In the genomic region with DNA sequence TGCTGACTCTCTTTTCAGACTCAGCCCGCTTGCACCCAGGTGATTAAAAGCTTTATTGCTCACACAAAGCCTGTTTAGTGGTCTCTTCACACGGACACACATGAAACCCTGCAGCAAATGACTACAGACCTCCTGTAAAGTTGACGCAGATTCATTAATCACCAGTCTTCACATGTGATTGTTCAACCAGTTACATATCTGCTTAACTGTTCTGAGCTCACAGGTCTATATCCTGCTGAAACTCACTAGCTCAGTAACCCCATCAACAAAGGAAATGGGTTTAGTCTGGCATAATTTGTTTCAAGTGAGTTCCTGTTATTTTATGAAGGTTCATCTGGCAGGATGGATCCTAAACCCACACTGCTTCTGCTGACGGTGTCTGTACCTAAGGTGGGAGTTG, we compare ENCODE assay signal across 17 cellular contexts.
DNase-seq lines count a peak whose midpoint lies in the region; ATAC-seq and TF ChIP-seq lines count a peak whose summit lies in the region.
"Had no signal": no experiment of that assay in that cellular context is flagged by ENCODE, and none has a peak within 500 bp of the region (broad histone marks: within the 10 kb centered on the region; RNA-seq: fewer than 3 reads in every experiment).

No MANE protein-coding gene starts in this region.

- no TSS peak for BruUV-seq in PC-9 (replicated peaks; lab: Mats Ljungman, UMichigan)

- H3K79me2 ChIP-seq in PC-9 (ENCODE audit: low read depth), result no peaks in the 10 kb centered on the region

- H3K27ac ChIP-seq in PC-9, result peak overlapping the region; percentile 91
- H3K27ac ChIP-seq: C4-2B had no signal

- ATAC-seq in esophagus mucosa, result peak; percentile 29
- ATAC-seq in stimulated activated effector memory CD8-positive, alpha-beta T cell treated with anti-CD3 and anti-CD28 coated beads, Interleukin-12 subunit alpha, Interleukin-12 subunit beta, amount 100 ng/mL, for 72 hours, result no peak
- ATAC-seq in T-helper 17 cell, result no peak
- ATAC-seq: GM12878, HCT116 had no signal

- no peak overlapping the region for H3K4me3 ChIP-seq in PC-9
- H3K4me3 ChIP-seq: GM12878 had no signal

- no peaks in the 10 kb centered on the region for H3K9me3 Mint-ChIP-seq in activated naive CD4-positive, alpha-beta T cell treated with anti-CD3 and anti-CD28 coated beads for 36 hours
- no peaks in the 10 kb centered on the region for H3K9me3 Mint-ChIP-seq in activated naive CD4-positive, alpha-beta T cell treated with anti-CD3 and anti-CD28 coated beads, Interleukin-2, amount 10 ng/mL, durations not matched to agents 7 days and 5 days
- no peaks in the 10 kb centered on the region for H3K9me3 Mint-ChIP-seq in stimulated activated effector memory CD8-positive, alpha-beta T cell treated with anti-CD3 and anti-CD28 coated beads, Interleukin-12 subunit alpha, Interleukin-12 subunit beta, amount 100 ng/mL, for 72 hours

- no peaks in the 10 kb centered on the region for H4K20me1 ChIP-seq in PC-9 (ENCODE audit: insufficient read depth)

- no peaks in the 10 kb centered on the region for H3K36me3 ChIP-seq in PC-9 (ENCODE audit: low read depth)

- intact Hi-C loops in activated naive CD4-positive, alpha-beta T cell treated with anti-CD3 and anti-CD28 coated beads for 36 hours (cut with micrococcal nuclease), result no loop called here
- intact Hi-C loops in PC-9 (cut with micrococcal nuclease; ENCODE audit: unreplicated experiment), result no loop called here

- H3K9me3 ChIP-seq in PC-9 (ENCODE audit: insufficient read depth, low read depth) (peaks cover 6% of the 10 kb centered on the region; the same call in 1 of the 2 replicates), T-helper 17 cell (ENCODE audit: control insufficient read depth, low read length, poor library complexity, severe bottlenecking) (no peaks in the 10 kb centered on the region)

- H3K4me1 ChIP-seq in PC-9 (replicated peaks; ENCODE audit: insufficient read depth), result peaks cover 68% of the 10 kb centered on the region

- TF ChIP-seq CTCF in PC-9 (conservative IDR thresholded peaks at IDR 0.05), result no peak

- H2AFZ ChIP-seq in PC-9, result peak overlapping the region; percentile 20; the same call in 1 of the 2 replicates

- no peaks in the 10 kb centered on the region for H3K36me3 Mint-ChIP-seq in activated naive CD4-positive, alpha-beta T cell treated with anti-CD3 and anti-CD28 coated beads for 36 hours (ENCODE audit: low read depth)
- no peaks in the 10 kb centered on the region for H3K36me3 Mint-ChIP-seq in activated naive CD4-positive, alpha-beta T cell treated with anti-CD3 and anti-CD28 coated beads, Interleukin-2, amount 10 ng/mL, durations not matched to agents 7 days and 5 days
- no peaks in the 10 kb centered on the region for H3K36me3 Mint-ChIP-seq in stimulated activated effector memory CD8-positive, alpha-beta T cell treated with anti-CD3 and anti-CD28 coated beads, Interleukin-12 subunit alpha, Interleukin-12 subunit beta, amount 100 ng/mL, for 72 hours
- peaks cover 7% of the 10 kb centered on the region for H3K36me3 Mint-ChIP-seq in T-helper 17 cell (ENCODE audit: low read depth)

- peaks cover 29% of the 10 kb centered on the region for H3F3A ChIP-seq in PC-9 (ENCODE audit: insufficient read depth, low read depth)

- H3K9me2 ChIP-seq in PC-9 (ENCODE audit: insufficient read depth), result no peaks in the 10 kb centered on the region

- no peaks in the 10 kb centered on the region for H3K27me3 Mint-ChIP-seq in activated naive CD4-positive, alpha-beta T cell treated with anti-CD3 and anti-CD28 coated beads for 36 hours (ENCODE audit: low read depth)
- H3K27me3 Mint-ChIP-seq in activated naive CD4-positive, alpha-beta T cell treated with anti-CD3 and anti-CD28 coated beads, Interleukin-2, amount 10 ng/mL, durations not matched to agents 7 days and 5 days, result peaks cover 9% of the 10 kb centered on the region
- H3K27me3 Mint-ChIP-seq in T-helper 17 cell, result peaks cover 56% of the 10 kb centered on the region

- peak overlapping the region; percentile 51 for H3K4me2 ChIP-seq in PC-9

- no peaks in the 10 kb centered on the region for H3K27me3 ChIP-seq in PC-9 (ENCODE audit: insufficient read depth, low read depth)

- POLR2A ChIA-PET in PC-9 (lab: Charles Lee; ENCODE audit: unreplicated experiment), result interaction anchor here (0.7 kb wide), 1 partner anchor 118 kb away, joined by 4 read pairs; no protein-coding TSS in a partner anchor

- no peak overlapping the region for H3K4me3 Mint-ChIP-seq in activated naive CD4-positive, alpha-beta T cell treated with anti-CD3 and anti-CD28 coated beads for 36 hours
- no peak overlapping the region for H3K4me3 Mint-ChIP-seq in activated naive CD4-positive, alpha-beta T cell treated with anti-CD3 and anti-CD28 coated beads, Interleukin-2, amount 10 ng/mL, durations not matched to agents 7 days and 5 days
- no peak overlapping the region for H3K4me3 Mint-ChIP-seq in stimulated activated effector memory CD8-positive, alpha-beta T cell treated with anti-CD3 and anti-CD28 coated beads, Interleukin-12 subunit alpha, Interleukin-12 subunit beta, amount 100 ng/mL, for 72 hours
- no peak overlapping the region for H3K4me3 Mint-ChIP-seq in T-helper 17 cell

- peaks cover 8% of the 10 kb centered on the region for H3K4me1 Mint-ChIP-seq in activated naive CD4-positive, alpha-beta T cell treated with anti-CD3 and anti-CD28 coated beads for 36 hours (ENCODE audit: low read depth)
- peaks cover 5% of the 10 kb centered on the region for H3K4me1 Mint-ChIP-seq in activated naive CD4-positive, alpha-beta T cell treated with anti-CD3 and anti-CD28 coated beads, Interleukin-2, amount 10 ng/mL, durations not matched to agents 7 days and 5 days
- H3K4me1 Mint-ChIP-seq in stimulated activated effector memory CD8-positive, alpha-beta T cell treated with anti-CD3 and anti-CD28 coated beads, Interleukin-12 subunit alpha, Interleukin-12 subunit beta, amount 100 ng/mL, for 72 hours, result no peaks in the 10 kb centered on the region
- peaks cover 16% of the 10 kb centered on the region for H3K4me1 Mint-ChIP-seq in T-helper 17 cell

- peak; percentile 18 for DNase-seq in activated naive CD4-positive, alpha-beta T cell treated with anti-CD3 and anti-CD28 coated beads for 36 hours
- DNase-seq in activated naive CD4-positive, alpha-beta T cell treated with anti-CD3 and anti-CD28 coated beads, Interleukin-2, amount 10 ng/mL, durations not matched to agents 7 days and 5 days, result no peak
- DNase-seq in PC-9, result no peak
- DNase-seq in stimulated activated effector memory CD8-positive, alpha-beta T cell treated with anti-CD3 and anti-CD28 coated beads, Interleukin-12 subunit alpha, Interleukin-12 subunit beta, amount 100 ng/mL, for 72 hours (ENCODE audit: low spot score in 2 of 2), result no peak
- no peak for DNase-seq in cortex of kidney (lab: John Stamatoyannopoulos, UW)
- DNase-seq in T-helper 17 cell, result no peak
- DNase-seq in Kasumi-1 (lab: John Stamatoyannopoulos, UW), result no peak
- DNase-seq: COR-L47, KBM-7, NCI-H1417, NCI-H2029, NCI-H2171 treated with DMSO at 0.1 percent for 48 hours, NCI-H524 had no signal

- CTCF ChIA-PET in activated naive CD4-positive, alpha-beta T cell treated with anti-CD3 and anti-CD28 coated beads for 36 hours (lab: Charles Lee), result interaction anchor here (1.7 kb wide), 1 partner anchor 58 kb away, joined by 4 read pairs; no protein-coding TSS in a partner anchor
- CTCF ChIA-PET in activated naive CD4-positive, alpha-beta T cell treated with anti-CD3 and anti-CD28 coated beads, Interleukin-2, amount 10 ng/mL, durations not matched to agents 7 days and 5 days (lab: Charles Lee), result no interaction called here
- CTCF ChIA-PET in PC-9 (lab: Charles Lee), result no interaction called here

- no peak overlapping the region for H3K27ac Mint-ChIP-seq in activated naive CD4-positive, alpha-beta T cell treated with anti-CD3 and anti-CD28 coated beads for 36 hours
- no peak overlapping the region for H3K27ac Mint-ChIP-seq in activated naive CD4-positive, alpha-beta T cell treated with anti-CD3 and anti-CD28 coated beads, Interleukin-2, amount 10 ng/mL, durations not matched to agents 7 days and 5 days
- H3K27ac Mint-ChIP-seq in stimulated activated effector memory CD8-positive, alpha-beta T cell treated with anti-CD3 and anti-CD28 coated beads, Interleukin-12 subunit alpha, Interleukin-12 subunit beta, amount 100 ng/mL, for 72 hours, result no peak overlapping the region
- no peak overlapping the region for H3K27ac Mint-ChIP-seq in T-helper 17 cell
